In the genomic region with DNA sequence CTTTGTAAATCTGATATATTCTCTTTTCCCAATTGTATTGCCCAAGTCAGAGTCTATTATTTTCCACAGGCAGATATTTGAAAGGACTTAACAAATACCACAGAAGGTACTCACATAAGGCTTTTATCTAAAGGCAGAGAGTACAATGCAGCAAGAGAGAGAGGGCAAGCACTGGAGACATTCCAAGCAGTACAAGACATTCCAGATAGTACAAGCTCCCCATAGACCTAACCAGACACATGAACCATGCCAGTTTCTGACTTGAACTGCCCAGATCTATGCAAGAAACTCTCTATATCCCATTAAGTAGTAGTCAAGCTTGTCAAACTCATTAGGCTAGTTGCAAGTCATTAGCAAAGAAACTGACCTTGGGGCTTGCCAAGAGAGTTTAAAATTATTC, we compare ENCODE assay signal across 25 cellular contexts. TPM values are rescaled to one million over a fixed set of nuclear protein-coding genes. Genes with fewer than 3 reads are reported as not detected.
"Had no signal": no experiment of that assay in that cellular context is flagged by ENCODE, and none has a peak within 500 bp of the region (broad histone marks: within the 10 kb centered on the region; RNA-seq: fewer than 3 reads in every experiment).

No MANE protein-coding gene starts in this region.

- H3K36me3 ChIP-seq: ascending aorta, Peyer's patch, SJSA1 had no signal

- ATAC-seq: activated CD4-positive, CD25-positive, alpha-beta regulatory T cell treated with anti-CD3 and anti-CD28 coated beads, Interleukin-2, amount 50 U/mL, for 24 hours; activated CD8-positive, alpha-beta T cell treated with anti-CD3 and anti-CD28 coated beads for 36 hours; activated naive CD4-positive, alpha-beta T cell treated with anti-CD3 and anti-CD28 coated beads, Interleukin-2, amount 50 U/mL, for 72 hours; activated naive CD8-positive, alpha-beta T cell treated with anti-CD3 and anti-CD28 coated beads, Interleukin-2, amount 50 U/mL, for 24 hours; SK-N-SH treated with all-trans-retinoic acid at 6 μM for 48 hours had no signal

- H3K27me3 ChIP-seq: ascending aorta, Peyer's patch, SJSA1 had no signal

- H3K9me3 ChIP-seq: SJSA1 had no signal

- DNase-seq: activated CD4-positive, alpha-beta T cell treated with anti-CD3 and anti-CD28 coated beads for 4 hours; activated CD8-positive, alpha-beta memory T cell treated with anti-CD3 and anti-CD28 coated beads, Interleukin-2, amount 50 U/mL, for 4 hours; activated CD8-positive, alpha-beta T cell treated with anti-CD3 and anti-CD28 coated beads for 36 hours; activated effector memory CD4-positive, alpha-beta T cell treated with Interleukin-2 at 50 U/mL for 16 hours; activated naive CD4-positive, alpha-beta T cell treated with Interleukin-2 at 50 U/mL for 16 hours; activated naive CD8-positive, alpha-beta T cell treated with anti-CD3 and anti-CD28 coated beads, Interleukin-2, amount 50 U/mL, for 24 hours; activated T-cell treated with anti-CD3 and anti-CD28 coated beads, Interleukin-2, amount 50 U/mL, for 24 hours; amniotic stem cell; caudate nucleus; NCI-H1105; NCI-H1436; NCI-H1694 treated with DMSO at 0.1 percent for 48 hours; NCI-H2029 treated with DMSO at 0.1 percent for 48 hours; NCI-H510A treated with DMSO at 0.1 percent for 48 hours; NCI-H69; Peyer's patch; SHP77; SW 1271 had no signal

- H3K4me3 ChIP-seq: ascending aorta, Peyer's patch, SJSA1 had no signal

- H3K4me1 ChIP-seq: ascending aorta, Peyer's patch, SJSA1 had no signal

- H3K27ac ChIP-seq: ascending aorta, SJSA1 had no signal

RNA-seq across cellular contexts. Expression of gene MS4A6E, which starts 11.2 kb away (rescaled TPM):
- total RNA-seq: activated CD8-positive, alpha-beta T cell treated with anti-CD3 and anti-CD28 coated beads for 36 hours; activated naive CD4-positive, alpha-beta T cell treated with anti-CD3 and anti-CD28 coated beads, Interleukin-2, amount 50 U/mL, for 72 hours; activated T-helper 1 cell treated with anti-CD3 and anti-CD28 coated beads, Interleukin-12 subunit alpha, Interleukin-12 subunit beta, Interleukin-2, Interleukin-4 antibody, amounts not matched to agents 30 ng/mL and 10 ng/mL and 1 ng/mL, durations not matched to agents 14 hours and 24 hours and 36 hours; ascending aorta; Peyer's patch; SJSA1; T-helper 1 cell treated with Interleukin-12 subunit alpha and Interleukin-12 subunit beta and Interleukin-4 antibody, amounts not matched to agents 30 ng/mL and 1 ng/mL, for 36 hours had no signal

RNA-seq across cellular contexts. Expression of gene MS4A4A, which starts 35.4 kb away (rescaled TPM):
- total RNA-seq: activated CD8-positive, alpha-beta T cell treated with anti-CD3 and anti-CD28 coated beads for 36 hours; activated naive CD4-positive, alpha-beta T cell treated with anti-CD3 and anti-CD28 coated beads, Interleukin-2, amount 50 U/mL, for 72 hours; activated T-helper 1 cell treated with anti-CD3 and anti-CD28 coated beads, Interleukin-12 subunit alpha, Interleukin-12 subunit beta, Interleukin-2, Interleukin-4 antibody, amounts not matched to agents 30 ng/mL and 10 ng/mL and 1 ng/mL, durations not matched to agents 14 hours and 24 hours and 36 hours; T-helper 1 cell treated with Interleukin-12 subunit alpha and Interleukin-12 subunit beta and Interleukin-4 antibody, amounts not matched to agents 30 ng/mL and 1 ng/mL, for 36 hours had no signal
